ENCODE assay signal across 1 cellular context in genomic region chr5:113329981-113330380, GRCh38.
TF ChIP-seq lines count a peak whose summit lies in the region.

No MANE protein-coding gene starts in this region.

TF ChIP-seq in endothelial cell of umbilical vein, 7 proteins besides CTCF, POLR2A, EP300 and RAD21 (continued from another document):
- TF ChIP-seq GATA2 (IDR thresholded peaks at IDR 0.05; ENCODE audit: insufficient read depth, insufficient read length, low read depth, low read length) (no peak), EZH2 (IDR thresholded peaks at IDR 0.05; ENCODE audit: borderline replicate concordance, low read depth, low read length, severe bottlenecking) (no peak), JUN (IDR thresholded peaks at IDR 0.05; ENCODE audit: borderline replicate concordance, insufficient read depth, insufficient read length, low read depth) (no peak), MAX (IDR thresholded peaks at IDR 0.05; ENCODE audit: insufficient read depth, insufficient read length) (no peak), FOS (IDR thresholded peaks at IDR 0.05; ENCODE audit: borderline replicate concordance, insufficient read depth, low read length) (no peak), MYC (IDR thresholded peaks at IDR 0.05; ENCODE audit: low read depth, low read length) (no peak)
